Comparison of ENCODE assay signal across 8 cellular contexts in genomic region chr6:45421700-45422540, GRCh38. TPM values are rescaled to one million over a fixed set of nuclear protein-coding genes. Genes with fewer than 3 reads are reported as not detected.
DNase-seq lines count a peak whose midpoint lies in the region; ATAC-seq and TF ChIP-seq lines count a peak whose summit lies in the region.

No MANE protein-coding gene starts in this region.

- DNase-seq in Caki2 (ENCODE audit: low read depth) (peak; percentile 80), T-helper 17 cell (peak; percentile 37 to 47 (median 43)), astrocyte of the cerebellum (ENCODE audit: low read depth) (no peak), hippocampal formation (lab: John Stamatoyannopoulos, UW) (peak; percentile 67 to 77), putamen (ENCODE audit: low spot score) (peak; percentile 67)

- no peaks in the 10 kb centered on the region for H3K9me3 ChIP-seq in T-helper 17 cell (ENCODE audit: control insufficient read depth, low read length, poor library complexity, severe bottlenecking)

- in situ Hi-C loops in Caki2 (cut with HindIII; ENCODE audit: low pct_unique_long_range_greater_than_20kb, low sequenced_read_pairs) = no loop called here
- in situ Hi-C loops in astrocyte of the cerebellum (cut with HindIII; ENCODE audit: low sequenced_read_pairs) = no loop called here

- H3K4me1 Mint-ChIP-seq in IgD-negative memory B cell (peaks cover 13 to 29% (median 27%) of the 10 kb centered on the region in 3 donors), T-helper 17 cell (peaks cover 31% of the 10 kb centered on the region)

- peaks cover 0 to 2% (median 0%) of the 10 kb centered on the region in 3 donors for H3K9me3 Mint-ChIP-seq in IgD-negative memory B cell

- H3K27ac Mint-ChIP-seq in IgD-negative memory B cell (peak overlapping the region; percentile 85 to 91 (median 88)), T-helper 17 cell (peak overlapping the region; percentile 97)

- H3K27me3 Mint-ChIP-seq in IgD-negative memory B cell (peaks cover 43% of the 10 kb centered on the region), T-helper 17 cell (no peaks in the 10 kb centered on the region)

- peak; percentile 24 for TF ChIP-seq CTCF in astrocyte of the cerebellum (IDR thresholded peaks at IDR 0.05; ENCODE audit: low read depth, low read length, missing control alignments)

- H3K4me3 Mint-ChIP-seq in IgD-negative memory B cell (peak overlapping the region; percentile 88 to 99 (median 98)), T-helper 17 cell (peak overlapping the region; percentile 98)

- ATAC-seq in T-helper 17 cell = peak; percentile 34
- no peak for ATAC-seq in GM21526 (IDR thresholded peaks at IDR 0.05; ENCODE audit: low FRiP score, unreplicated experiment)
- ATAC-seq in HG02610 (IDR thresholded peaks at IDR 0.05; ENCODE audit: unreplicated experiment) = no peak

- peak overlapping the region; percentile 92 for H3K4me3 ChIP-seq in astrocyte of the cerebellum (ENCODE audit: low read depth, low read length)

- H3K36me3 Mint-ChIP-seq in IgD-negative memory B cell (no peaks in the 10 kb centered on the region), T-helper 17 cell (ENCODE audit: low read depth) (peaks cover 9% of the 10 kb centered on the region)

RNA-seq across cellular contexts. Expression of gene SUPT3H, which starts 44.2 kb away (rescaled TPM):
- 6.4 and 14.8 TPM in 2 replicates for total RNA-seq in Caki2 (2014; rRNA removed; shearing (Covaris generic); ENCODE audit: low replicate concordance)
- 8.5 TPM for polyA plus RNA-seq in IgD-negative memory B cell
- 10 to 100 TPM; 10.8 to 17.6 TPM for total RNA-seq in T-helper 17 cell
